Comparison of ENCODE assay signal across 1 cellular context in genomic region chr7:149830997-149831729, GRCh38.
TF ChIP-seq lines count a peak whose summit lies in the region.

No MANE protein-coding gene starts in this region.

TF ChIP-seq in WTC11, 78 proteins besides CTCF, POLR2A, EP300 and RAD21 (continued from another document):
- TF ChIP-seq IRF2 (CRISPR knock-in tag; IDR thresholded peaks at IDR 0.05; ENCODE audit: borderline replicate concordance, low read depth) (no peak), SOX15 (CRISPR knock-in tag; IDR thresholded peaks at IDR 0.05) (no peak), ATF6 (CRISPR knock-in tag; IDR thresholded peaks at IDR 0.05) (no peak), USF2 (CRISPR knock-in tag; IDR thresholded peaks at IDR 0.05) (no peak), GABPB1 (CRISPR knock-in tag; IDR thresholded peaks at IDR 0.05) (no peak)
